18 cellular contexts compared by ENCODE assay signal in the genomic region with DNA sequence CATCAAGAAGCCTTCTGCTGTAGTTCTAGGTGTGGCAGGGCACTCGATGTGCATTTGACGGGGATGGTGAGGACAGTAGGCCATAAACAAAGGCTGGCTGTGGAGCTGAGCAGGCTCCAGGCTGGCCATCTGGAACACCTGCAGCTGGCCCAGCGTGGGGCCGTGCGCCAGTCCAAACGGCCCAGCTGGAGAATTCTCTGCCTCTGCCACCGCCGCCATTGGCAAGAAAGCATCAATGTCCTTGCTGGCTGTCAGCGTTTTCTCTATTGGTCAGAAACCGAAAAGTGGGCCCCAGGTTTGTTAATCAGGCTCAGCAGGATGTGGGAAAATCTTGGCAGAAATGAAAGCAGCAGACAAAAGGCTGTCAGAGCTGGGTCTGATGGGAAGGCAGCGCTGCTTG. TPM values are rescaled to one million over a fixed set of nuclear protein-coding genes. Genes with fewer than 3 reads are reported as not detected.
DNase-seq lines count a peak whose midpoint lies in the region; ATAC-seq, FAIRE-seq and TF ChIP-seq lines count a peak whose summit lies in the region.
"Had no signal": no experiment of that assay in that cellular context is flagged by ENCODE, and none has a peak within 500 bp of the region (broad histone marks: within the 10 kb centered on the region; RNA-seq: fewer than 3 reads in every experiment).

No MANE protein-coding gene starts in this region.

- H3K9ac ChIP-seq in KMS-11 = peak overlapping the region; percentile 44; the same call in 1 of the 2 replicates
- H3K9ac ChIP-seq: parathyroid adenoma had no signal

- H3K4me2 ChIP-seq in KMS-11 = peak overlapping the region; percentile 73

- ATAC-seq in HG02610 (IDR thresholded peaks at IDR 0.05; ENCODE audit: unreplicated experiment) (no peak), HG02623 (IDR thresholded peaks at IDR 0.05; ENCODE audit: unreplicated experiment) (no peak)
- ATAC-seq: activated naive CD8-positive, alpha-beta T cell treated with anti-CD3 and anti-CD28 coated beads, Interleukin-2, amount 50 U/mL, for 24 hours; left lobe of liver had no signal

- H3K4me3 Mint-ChIP-seq in activated CD4-positive, alpha-beta T cell treated with anti-CD3 and anti-CD28 coated beads, Interleukin-2, amount 10 ng/mL, durations not matched to agents 7 days and 5 days = no peak overlapping the region
- H3K4me3 Mint-ChIP-seq: activated naive CD8-positive, alpha-beta T cell treated with anti-CD3 and anti-CD28 coated beads, Interleukin-2, amount 50 U/mL, for 24 hours had no signal

- POLR2A ChIA-PET in activated CD4-positive, alpha-beta T cell treated with anti-CD3 and anti-CD28 coated beads, Interleukin-2, amount 10 ng/mL, durations not matched to agents 7 days and 5 days (lab: Charles Lee) = no interaction called here

- CTCF ChIA-PET in activated CD4-positive, alpha-beta T cell treated with anti-CD3 and anti-CD28 coated beads, Interleukin-2, amount 10 ng/mL, durations not matched to agents 7 days and 5 days (lab: Charles Lee) = no interaction called here

- H3K4me3 ChIP-seq in KMS-11 (IDR thresholded peaks at IDR 0.05; ENCODE audit: insufficient read depth, low read depth, low read length) (no peak overlapping the region), choroid plexus epithelial cell (ENCODE audit: low read depth, low read length) (no peak overlapping the region)
- H3K4me3 ChIP-seq: Peyer's patch, skin epidermis, thyroid gland had no signal

- no peaks in the 10 kb centered on the region for H3K9me3 Mint-ChIP-seq in activated CD4-positive, alpha-beta T cell treated with anti-CD3 and anti-CD28 coated beads, Interleukin-2, amount 10 ng/mL, durations not matched to agents 7 days and 5 days
- H3K9me3 Mint-ChIP-seq: activated naive CD8-positive, alpha-beta T cell treated with anti-CD3 and anti-CD28 coated beads, Interleukin-2, amount 50 U/mL, for 24 hours had no signal

- H3K27me3 ChIP-seq in KMS-11 (ENCODE audit: insufficient read depth, low read depth) = no peaks in the 10 kb centered on the region
- H3K27me3 ChIP-seq: Peyer's patch, thyroid gland had no signal

- no peak overlapping the region for H3K27ac Mint-ChIP-seq in activated CD4-positive, alpha-beta T cell treated with anti-CD3 and anti-CD28 coated beads, Interleukin-2, amount 10 ng/mL, durations not matched to agents 7 days and 5 days
- H3K27ac Mint-ChIP-seq: activated naive CD8-positive, alpha-beta T cell treated with anti-CD3 and anti-CD28 coated beads, Interleukin-2, amount 50 U/mL, for 24 hours had no signal

- peaks cover 39% of the 10 kb centered on the region for H3K4me1 ChIP-seq in KMS-11 (ENCODE audit: low read depth, poor library complexity, severe bottlenecking)
- H3K4me1 ChIP-seq: parathyroid adenoma, Peyer's patch, thyroid gland had no signal

- no peak for FAIRE-seq in D721Med (lab: Jason Lieb, UNC)

- no peaks in the 10 kb centered on the region for H4K20me1 ChIP-seq in KMS-11 (ENCODE audit: insufficient read depth)

- no peaks in the 10 kb centered on the region for H3K4me1 Mint-ChIP-seq in activated CD4-positive, alpha-beta T cell treated with anti-CD3 and anti-CD28 coated beads, Interleukin-2, amount 10 ng/mL, durations not matched to agents 7 days and 5 days
- H3K4me1 Mint-ChIP-seq: activated naive CD8-positive, alpha-beta T cell treated with anti-CD3 and anti-CD28 coated beads, Interleukin-2, amount 50 U/mL, for 24 hours had no signal

- H3K36me3 Mint-ChIP-seq in activated CD4-positive, alpha-beta T cell treated with anti-CD3 and anti-CD28 coated beads, Interleukin-2, amount 10 ng/mL, durations not matched to agents 7 days and 5 days (ENCODE audit: low read depth) = no peaks in the 10 kb centered on the region

- H2AFZ ChIP-seq in KMS-11 (ENCODE audit: low read depth) = peak overlapping the region; percentile 51
- H2AFZ ChIP-seq: parathyroid adenoma had no signal

- DNase-seq in NCI-H446 (lab: John Stamatoyannopoulos, UW) (peak; percentile 75 to 91), choroid plexus epithelial cell (ENCODE audit: low read depth) (peak; percentile 28), occipital lobe (lab: John Stamatoyannopoulos, UW) (peak; percentile 62), D721Med (ENCODE audit: insufficient read length, low spot score) (no peak)
- no peak for DNase-seq in activated CD4-positive, alpha-beta T cell treated with anti-CD3 and anti-CD28 coated beads, Interleukin-2, amount 10 ng/mL, durations not matched to agents 7 days and 5 days
- DNase-seq: activated CD8-positive, alpha-beta memory T cell treated with anti-CD3 and anti-CD28 coated beads for 24 hours; activated naive CD8-positive, alpha-beta T cell treated with anti-CD3 and anti-CD28 coated beads, Interleukin-2, amount 50 U/mL, for 24 hours; DMS53; HCEC 1CT; Peyer's patch; stimulated activated CD4-positive, alpha-beta T cell treated with anti-CD3 and anti-CD28 coated beads, Interleukin-4, amount 100 ng/mL, for 4 hours; thyroid gland had no signal

- TF ChIP-seq CTCF in KMS-11 (conservative IDR thresholded peaks at IDR 0.05; ENCODE audit: low read depth, low read length) (no peak), choroid plexus epithelial cell (conservative IDR thresholded peaks at IDR 0.05; ENCODE audit: low read depth, low read length) (no peak), D721Med (IDR thresholded peaks at IDR 0.05; ENCODE audit: insufficient read depth, missing control alignments) (no peak)

- peak overlapping the region; percentile 67 for H3K27ac ChIP-seq in KMS-11
- H3K27ac ChIP-seq: parathyroid adenoma, Peyer's patch, skin epidermis, thyroid gland had no signal

- peaks cover 13% of the 10 kb centered on the region for H3K27me3 Mint-ChIP-seq in activated CD4-positive, alpha-beta T cell treated with anti-CD3 and anti-CD28 coated beads, Interleukin-2, amount 10 ng/mL, durations not matched to agents 7 days and 5 days

- H3K36me3 ChIP-seq in KMS-11 (ENCODE audit: insufficient read depth) = no peaks in the 10 kb centered on the region
- H3K36me3 ChIP-seq: Peyer's patch, thyroid gland had no signal

- no peaks in the 10 kb centered on the region for H3K79me2 ChIP-seq in KMS-11 (ENCODE audit: insufficient read depth, low read depth)
- H3K79me2 ChIP-seq: parathyroid adenoma had no signal

RNA-seq across cellular contexts. Expression of gene CTIF, which starts 24.0 kb away (rescaled TPM):
- total RNA-seq in occipital lobe = 55.1 TPM
- 1 to 10 TPM; 1.5 to 2.7 TPM for total RNA-seq in activated CD4-positive, alpha-beta T cell treated with anti-CD3 and anti-CD28 coated beads, Interleukin-2, amount 10 ng/mL, durations not matched to agents 7 days and 5 days

Comparison
In these comparisons a context has a peak if more than half of its experiments do, and no peak if none do; other contexts are left out.
1. DNase-seq: peak in NCI-H446 (2 of 2), choroid plexus epithelial cell (single experiment) and occipital lobe (single experiment); none in D721Med (single experiment) and activated CD4-positive, alpha-beta T cell treated with anti-CD3 and anti-CD28 coated beads, Interleukin-2, amount 10 ng/mL, durations not matched to agents 7 days and 5 days (single experiment).
2. RNA of gene CTIF, which starts 24.0 kb away (total RNA-seq): 55.1 TPM in occipital lobe (single experiment); 1.5 to 2.7 TPM in activated CD4-positive, alpha-beta T cell treated with anti-CD3 and anti-CD28 coated beads, Interleukin-2, amount 10 ng/mL, durations not matched to agents 7 days and 5 days; every median in the first group is over 10 times any median in the second.